In genomic region chr16:86421995-86422394, GRCh38 we compare ENCODE assay signal across 11 cellular contexts.
"Had no signal": no experiment of that assay in that cellular context is flagged by ENCODE, and none has a peak within 500 bp of the region (broad histone marks: within the 10 kb centered on the region; RNA-seq: fewer than 3 reads in every experiment).

No MANE protein-coding gene starts in this region.

- H3K9me3 ChIP-seq: HAP-1 had no signal

- FAIRE-seq: H1, H54 had no signal

- H3K9ac ChIP-seq: GM23248 had no signal

- DNase-seq: GM23248, GOT3, H7, H9, HCEC 1CT, HFFc6 had no signal

- H3K36me3 ChIP-seq: HAP-1 had no signal

- H3K4me3 Mint-ChIP-seq: GM23338, H9, HFFc6 had no signal

- H3K9me3 Mint-ChIP-seq: GM23338, H9 had no signal

- H3K4me1 ChIP-seq: HAP-1 had no signal

- H2AFZ ChIP-seq: GM23248, GM23338 had no signal

- H3K4me3 ChIP-seq: GM23248, GM23338, HAP-1 had no signal

- H3K4me2 ChIP-seq: GM23338 had no signal

- ATAC-seq: GM23338, HCT116 had no signal

- H3K27ac ChIP-seq: GM23248 had no signal

- H3K27ac Mint-ChIP-seq: GM23338, H9, HFFc6 had no signal
